ENCODE assay signal across 2 cellular contexts in the genomic region with DNA sequence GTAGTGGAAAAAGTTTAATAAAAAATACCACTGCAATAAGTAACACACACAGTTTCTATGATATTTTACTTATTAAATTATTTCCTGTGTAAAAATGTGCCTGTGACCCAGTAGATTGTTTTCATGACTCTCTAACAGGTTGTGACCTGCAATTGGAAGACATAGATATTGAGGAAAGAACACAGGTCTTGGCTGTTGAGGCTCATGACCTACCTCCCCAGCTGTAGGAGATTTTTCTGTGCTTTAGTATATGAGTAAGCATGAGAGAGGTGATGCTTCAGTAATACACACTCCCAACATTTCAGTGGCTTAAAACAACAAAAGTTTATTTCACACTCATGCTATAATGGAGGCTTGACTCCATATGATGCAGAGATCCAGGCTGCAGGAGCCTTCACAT.
TF ChIP-seq lines count a peak whose summit lies in the region.

No MANE protein-coding gene starts in this region.

TF ChIP-seq in SK-N-SH, 30 proteins besides CTCF, POLR2A, EP300 and RAD21 (continued from another document):
- TF ChIP-seq, protein P1, sequence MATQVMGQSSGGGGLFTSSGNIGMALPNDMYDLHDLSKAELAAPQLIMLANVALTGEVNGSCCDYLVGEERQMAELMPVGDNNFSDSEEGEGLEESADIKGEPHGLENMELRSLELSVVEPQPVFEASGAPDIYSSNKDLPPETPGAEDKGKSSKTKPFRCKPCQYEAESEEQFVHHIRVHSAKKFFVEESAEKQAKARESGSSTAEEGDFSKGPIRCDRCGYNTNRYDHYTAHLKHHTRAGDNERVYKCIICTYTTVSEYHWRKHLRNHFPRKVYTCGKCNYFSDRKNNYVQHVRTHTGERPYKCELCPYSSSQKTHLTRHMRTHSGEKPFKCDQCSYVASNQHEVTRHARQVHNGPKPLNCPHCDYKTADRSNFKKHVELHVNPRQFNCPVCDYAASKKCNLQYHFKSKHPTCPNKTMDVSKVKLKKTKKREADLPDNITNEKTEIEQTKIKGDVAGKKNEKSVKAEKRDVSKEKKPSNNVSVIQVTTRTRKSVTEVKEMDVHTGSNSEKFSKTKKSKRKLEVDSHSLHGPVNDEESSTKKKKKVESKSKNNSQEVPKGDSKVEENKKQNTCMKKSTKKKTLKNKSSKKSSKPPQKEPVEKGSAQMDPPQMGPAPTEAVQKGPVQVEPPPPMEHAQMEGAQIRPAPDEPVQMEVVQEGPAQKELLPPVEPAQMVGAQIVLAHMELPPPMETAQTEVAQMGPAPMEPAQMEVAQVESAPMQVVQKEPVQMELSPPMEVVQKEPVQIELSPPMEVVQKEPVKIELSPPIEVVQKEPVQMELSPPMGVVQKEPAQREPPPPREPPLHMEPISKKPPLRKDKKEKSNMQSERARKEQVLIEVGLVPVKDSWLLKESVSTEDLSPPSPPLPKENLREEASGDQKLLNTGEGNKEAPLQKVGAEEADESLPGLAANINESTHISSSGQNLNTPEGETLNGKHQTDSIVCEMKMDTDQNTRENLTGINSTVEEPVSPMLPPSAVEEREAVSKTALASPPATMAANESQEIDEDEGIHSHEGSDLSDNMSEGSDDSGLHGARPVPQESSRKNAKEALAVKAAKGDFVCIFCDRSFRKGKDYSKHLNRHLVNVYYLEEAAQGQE (IDR thresholded peaks at IDR 0.05; ENCODE audit: low read depth, low read length) = no peak
- no peak for TF ChIP-seq ELF1 (IDR thresholded peaks at IDR 0.05)
- TF ChIP-seq GABPA (IDR thresholded peaks at IDR 0.05; ENCODE audit: low read depth) = no peak
- TF ChIP-seq RCOR1 (IDR thresholded peaks at IDR 0.05; ENCODE audit: low read length) = no peak
- TF ChIP-seq JUND (IDR thresholded peaks at IDR 0.05) = no peak
- TF ChIP-seq, protein P2, sequence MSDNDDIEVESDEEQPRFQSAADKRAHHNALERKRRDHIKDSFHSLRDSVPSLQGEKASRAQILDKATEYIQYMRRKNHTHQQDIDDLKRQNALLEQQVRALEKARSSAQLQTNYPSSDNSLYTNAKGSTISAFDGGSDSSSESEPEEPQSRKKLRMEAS (IDR thresholded peaks at IDR 0.05; ENCODE audit: low read depth) = no peak
- TF ChIP-seq NFIC (IDR thresholded peaks at IDR 0.05; ENCODE audit: borderline replicate concordance) = no peak
TF ChIP-seq in SK-N-SH: peak in this region for 0.

TF ChIP-seq in SK-N-SH treated with all-trans-retinoic acid at 6 μM for 48 hours, 23 proteins besides CTCF, POLR2A, EP300 and RAD21 (continued from another document):
- TF ChIP-seq, protein P3, sequence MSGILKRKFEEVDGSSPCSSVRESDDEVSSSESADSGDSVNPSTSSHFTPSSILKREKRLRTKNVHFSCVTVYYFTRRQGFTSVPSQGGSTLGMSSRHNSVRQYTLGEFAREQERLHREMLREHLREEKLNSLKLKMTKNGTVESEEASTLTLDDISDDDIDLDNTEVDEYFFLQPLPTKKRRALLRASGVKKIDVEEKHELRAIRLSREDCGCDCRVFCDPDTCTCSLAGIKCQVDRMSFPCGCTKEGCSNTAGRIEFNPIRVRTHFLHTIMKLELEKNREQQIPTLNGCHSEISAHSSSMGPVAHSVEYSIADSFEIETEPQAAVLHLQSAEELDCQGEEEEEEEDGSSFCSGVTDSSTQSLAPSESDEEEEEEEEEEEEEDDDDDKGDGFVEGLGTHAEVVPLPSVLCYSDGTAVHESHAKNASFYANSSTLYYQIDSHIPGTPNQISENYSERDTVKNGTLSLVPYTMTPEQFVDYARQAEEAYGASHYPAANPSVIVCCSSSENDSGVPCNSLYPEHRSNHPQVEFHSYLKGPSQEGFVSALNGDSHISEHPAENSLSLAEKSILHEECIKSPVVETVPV (CRISPR knock-in tag; IDR thresholded peaks at IDR 0.05) = no peak
- TF ChIP-seq TCF4 (CRISPR knock-in tag; IDR thresholded peaks at IDR 0.05; ENCODE audit: borderline replicate concordance) (no peak), GLIS3 (CRISPR knock-in tag; IDR thresholded peaks at IDR 0.05) (no peak), ISL1 (CRISPR knock-in tag; IDR thresholded peaks at IDR 0.05) (no peak), ZNF70 (CRISPR knock-in tag; IDR thresholded peaks at IDR 0.05) (no peak), TOX (CRISPR knock-in tag; IDR thresholded peaks at IDR 0.05; ENCODE audit: borderline replicate concordance) (no peak), ZNF565 (CRISPR knock-in tag; conservative IDR thresholded peaks at IDR 0.05; ENCODE audit: low read depth) (no peak)
- TF ChIP-seq, protein P4, sequence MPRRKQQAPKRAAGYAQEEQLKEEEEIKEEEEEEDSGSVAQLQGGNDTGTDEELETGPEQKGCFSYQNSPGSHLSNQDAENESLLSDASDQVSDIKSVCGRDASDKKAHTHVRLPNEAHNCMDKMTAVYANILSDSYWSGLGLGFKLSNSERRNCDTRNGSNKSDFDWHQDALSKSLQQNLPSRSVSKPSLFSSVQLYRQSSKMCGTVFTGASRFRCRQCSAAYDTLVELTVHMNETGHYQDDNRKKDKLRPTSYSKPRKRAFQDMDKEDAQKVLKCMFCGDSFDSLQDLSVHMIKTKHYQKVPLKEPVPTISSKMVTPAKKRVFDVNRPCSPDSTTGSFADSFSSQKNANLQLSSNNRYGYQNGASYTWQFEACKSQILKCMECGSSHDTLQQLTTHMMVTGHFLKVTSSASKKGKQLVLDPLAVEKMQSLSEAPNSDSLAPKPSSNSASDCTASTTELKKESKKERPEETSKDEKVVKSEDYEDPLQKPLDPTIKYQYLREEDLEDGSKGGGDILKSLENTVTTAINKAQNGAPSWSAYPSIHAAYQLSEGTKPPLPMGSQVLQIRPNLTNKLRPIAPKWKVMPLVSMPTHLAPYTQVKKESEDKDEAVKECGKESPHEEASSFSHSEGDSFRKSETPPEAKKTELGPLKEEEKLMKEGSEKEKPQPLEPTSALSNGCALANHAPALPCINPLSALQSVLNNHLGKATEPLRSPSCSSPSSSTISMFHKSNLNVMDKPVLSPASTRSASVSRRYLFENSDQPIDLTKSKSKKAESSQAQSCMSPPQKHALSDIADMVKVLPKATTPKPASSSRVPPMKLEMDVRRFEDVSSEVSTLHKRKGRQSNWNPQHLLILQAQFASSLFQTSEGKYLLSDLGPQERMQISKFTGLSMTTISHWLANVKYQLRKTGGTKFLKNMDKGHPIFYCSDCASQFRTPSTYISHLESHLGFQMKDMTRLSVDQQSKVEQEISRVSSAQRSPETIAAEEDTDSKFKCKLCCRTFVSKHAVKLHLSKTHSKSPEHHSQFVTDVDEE (CRISPR knock-in tag; IDR thresholded peaks at IDR 0.05) = no peak
